12 cellular contexts compared by ENCODE assay signal in genomic region chr2:63819765-63820717, GRCh38. TPM values are rescaled to one million over a fixed set of nuclear protein-coding genes. Genes with fewer than 3 reads are reported as not detected.
A peak's percentile ranks its signal among the peaks of the same experiment; 100 is the strongest.
DNase-seq lines count a peak whose midpoint lies in the region; ATAC-seq, FAIRE-seq and TF ChIP-seq lines count a peak whose summit lies in the region.
"Had no signal": no experiment of that assay in that cellular context is flagged by ENCODE, and none has a peak within 500 bp of the region (broad histone marks: within the 10 kb centered on the region; RNA-seq: fewer than 3 reads in every experiment).

No MANE protein-coding gene starts in this region.

- no peak for TF ChIP-seq POLR2A in A549 (IDR thresholded peaks at IDR 0.05; ENCODE audit: low read length)
- no peak for TF ChIP-seq POLR2A in transverse colon (IDR thresholded peaks at IDR 0.05)

- TF ChIP-seq EP300 in A549 (IDR thresholded peaks at IDR 0.05) (no peak), transverse colon (IDR thresholded peaks at IDR 0.05; ENCODE audit: low read depth) (no peak)

- H3K27ac ChIP-seq in A549 (no peak overlapping the region), fibroblast of lung (ENCODE audit: insufficient read depth, low read length) (no peak overlapping the region), muscle layer of duodenum (ENCODE audit: low read length) (peak overlapping the region; percentile 74), transverse colon (peak overlapping the region in 2 of 4 donors; percentile 41)

- no peaks in the 10 kb centered on the region for H4K20me1 ChIP-seq in fibroblast of lung (ENCODE audit: control insufficient read depth, extremely low read depth, insufficient read depth, low read length)

- peak; percentile 32 for FAIRE-seq in A549 (lab: Jason Lieb, UNC)

- no peak for TF ChIP-seq RAD21 in A549 (conservative IDR thresholded peaks at IDR 0.05 in 1 of 2, IDR thresholded peaks at IDR 0.05 in 1 of 2)

- H2AFZ ChIP-seq in fibroblast of lung (ENCODE audit: low read length) = peak overlapping the region; percentile 24

- TF ChIP-seq CTCF in A549 (IDR thresholded peaks at IDR 0.05) (no peak), fibroblast of lung (conservative IDR thresholded peaks at IDR 0.05 in 1 of 2, IDR thresholded peaks at IDR 0.05 in 1 of 2; ENCODE audit: low read depth in 1 of 2, low read length in 2 of 2) (no peak), transverse colon (IDR thresholded peaks at IDR 0.05) (no peak)

- ATAC-seq in A549 (no peak), GM19395 (IDR thresholded peaks at IDR 0.05; ENCODE audit: unreplicated experiment) (no peak), GM21423 (IDR thresholded peaks at IDR 0.05; ENCODE audit: unreplicated experiment) (no peak)

- H3K36me3 ChIP-seq in fibroblast of lung (ENCODE audit: control insufficient read depth, insufficient read depth, low read length) = no peaks in the 10 kb centered on the region
- H3K36me3 ChIP-seq in muscle layer of duodenum (ENCODE audit: control insufficient read depth in 1 of 2, insufficient read depth in 2 of 2, low read length in 2 of 2) = no peaks in the 10 kb centered on the region
- H3K36me3 ChIP-seq in transverse colon = no peaks in the 10 kb centered on the region

- H3K9me3 ChIP-seq in A549 = no peaks in the 10 kb centered on the region
- no peaks in the 10 kb centered on the region for H3K9me3 ChIP-seq in fibroblast of lung (ENCODE audit: control insufficient read depth, insufficient read depth, low read depth, low read length)
- no peaks in the 10 kb centered on the region for H3K9me3 ChIP-seq in muscle layer of duodenum (ENCODE audit: control insufficient read depth in 1 of 2, low read length in 2 of 2)
- H3K9me3 ChIP-seq in transverse colon = no peaks in the 10 kb centered on the region

- no peak overlapping the region for H3K4me3 ChIP-seq in A549
- H3K4me3 ChIP-seq in fibroblast of lung (replicated peaks in 1 of 4; ENCODE audit: control extremely low read depth in 1 of 4, insufficient read depth in 1 of 4, low read depth in 3 of 4, low read length in 4 of 4) = no peak overlapping the region
- H3K4me3 ChIP-seq in muscle layer of duodenum (ENCODE audit: low read depth in 1 of 2, low read length in 2 of 2) = no peak overlapping the region
- no peak overlapping the region for H3K4me3 ChIP-seq in transverse colon

- DNase-seq in A549 (ENCODE audit: low read depth in 1 of 2, low spot score in 1 of 2) (no peak), NCI-H69 (lab: John Stamatoyannopoulos, UW) (peak; percentile 14), fibroblast of lung (ENCODE audit: low read depth in 2 of 2) (peak in 1 of 2 donors; percentile 81), transverse colon (no peak)
- DNase-seq in stimulated activated CD4-positive, alpha-beta T cell treated with anti-CD3 and anti-CD28 coated beads, Interleukin-4, amount 100 ng/mL, for 4 hours = no peak
- DNase-seq: activated T-cell treated with anti-CD3 and anti-CD28 coated beads, Interleukin-2, amount 50 U/mL, for 24 hours; NCI-H345; stimulated activated CD8-positive, alpha-beta memory T cell treated with anti-CD3 and anti-CD28 coated beads, Interleukin-4, amount 100 ng/mL, for 48 hours; T1000 had no signal

- intact Hi-C loops in transverse colon (cut with DNase I; ENCODE audit: low total_unique reads) = no loop called here

- no peak overlapping the region for H3K9ac ChIP-seq in fibroblast of lung (ENCODE audit: insufficient read depth, low read length)

- WGBS in A549 (ENCODE audit: missing lambda C conversion rate) = 65% methylated on average over 6 of the region's 6 CpGs
- WGBS in transverse colon (ENCODE audit: low coverage in 1 of 2), 2 donors = 60 to 66% methylated on average over 2 to 6 of the region's 6 CpGs

- H3K4me1 ChIP-seq in A549 (no peaks in the 10 kb centered on the region), fibroblast of lung (ENCODE audit: control insufficient read depth, extremely low read depth, insufficient read depth, low read length) (no peaks in the 10 kb centered on the region), muscle layer of duodenum (ENCODE audit: control insufficient read depth in 1 of 2, insufficient read depth in 2 of 2, low read length in 2 of 2) (no peaks in the 10 kb centered on the region), transverse colon (peaks cover 0 to 3% (median 0%) of the 10 kb centered on the region in 4 donors)

- POLR2A ChIA-PET in A549 (lab: Yijun Ruan, JAX) = no interaction called here

- CTCF ChIA-PET in A549 (lab: Yijun Ruan, JAX) = interaction anchor here (0.7 to 1.0 kb wide), 2 partner anchors 22 to 30 kb away, joined by 3 to 4 read pairs; partner anchors contain the start of gene UGP2

- H3K79me2 ChIP-seq in fibroblast of lung (ENCODE audit: control insufficient read depth, insufficient read depth, low read length) = no peaks in the 10 kb centered on the region

- H3K4me2 ChIP-seq in A549 = no peak overlapping the region
- H3K4me2 ChIP-seq in fibroblast of lung (ENCODE audit: extremely low read depth, insufficient read depth, low read length) = no peak overlapping the region

- H3K27me3 ChIP-seq in fibroblast of lung (ENCODE audit: control insufficient read depth, insufficient read depth, low read length) (no peaks in the 10 kb centered on the region), muscle layer of duodenum (ENCODE audit: low read depth, low read length) (no peaks in the 10 kb centered on the region), transverse colon (no peaks in the 10 kb centered on the region)

- in situ Hi-C loops in transverse colon (cut with MboI; ENCODE audit: low pct_ligation_motif_present in 1 of 4, low pct_unique_long_range_greater_than_20kb in 1 of 4, low sequenced_read_pairs in 3 of 4) = no loop called here

TF ChIP-seq in A549, 52 proteins besides CTCF, POLR2A, EP300 and RAD21:
- TF ChIP-seq, protein P1, sequence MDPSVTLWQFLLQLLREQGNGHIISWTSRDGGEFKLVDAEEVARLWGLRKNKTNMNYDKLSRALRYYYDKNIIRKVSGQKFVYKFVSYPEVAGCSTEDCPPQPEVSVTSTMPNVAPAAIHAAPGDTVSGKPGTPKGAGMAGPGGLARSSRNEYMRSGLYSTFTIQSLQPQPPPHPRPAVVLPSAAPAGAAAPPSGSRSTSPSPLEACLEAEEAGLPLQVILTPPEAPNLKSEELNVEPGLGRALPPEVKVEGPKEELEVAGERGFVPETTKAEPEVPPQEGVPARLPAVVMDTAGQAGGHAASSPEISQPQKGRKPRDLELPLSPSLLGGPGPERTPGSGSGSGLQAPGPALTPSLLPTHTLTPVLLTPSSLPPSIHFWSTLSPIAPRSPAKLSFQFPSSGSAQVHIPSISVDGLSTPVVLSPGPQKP (IDR thresholded peaks at IDR 0.05; ENCODE audit: low read depth, low read length) = no peak
- no peak for TF ChIP-seq JUN (IDR thresholded peaks at IDR 0.05)
- no peak for TF ChIP-seq FOSL2 (IDR thresholded peaks at IDR 0.05)
- no peak for TF ChIP-seq FOSL2 (CRISPR knock-in tag; IDR thresholded peaks at IDR 0.05)
- no peak for TF ChIP-seq FOXS1 (CRISPR knock-in tag; IDR thresholded peaks at IDR 0.05)
- no peak for TF ChIP-seq EHMT2 (IDR thresholded peaks at IDR 0.05; ENCODE audit: low read depth)
- no peak for TF ChIP-seq RCOR1 (IDR thresholded peaks at IDR 0.05; ENCODE audit: low read depth, low read length)

RNA-seq across cellular contexts. Expression of gene UGP2, which starts 21.7 kb away (rescaled TPM):
- polyA plus RNA-seq in A549 (2011; rRNA removed) (136 and 162 TPM in 2 replicates), A549 (2017; fragmentation: RNase III; extraction: RNeasy Plus Mini Kit Qiagen cat#74134 plus additional on column Dnase treatment) (110 to 119 TPM (median 114 TPM) in 3 replicates), fibroblast of lung (120 and 180 TPM in 2 replicates)
- 26.8 and 28.5 TPM in 2 replicates for polyA plus RNA-seq in A549 (2012; cell fraction: cytosol; rRNA removed)
- 7.4 and 13.8 TPM in 2 replicates for polyA plus RNA-seq in A549 (2012; cell fraction: nucleus; rRNA removed)
- polyA minus RNA-seq in A549 (2011; rRNA and poly(A)+ RNA removed) = 19.7 and 25.8 TPM in 2 replicates
- total RNA-seq in fibroblast of lung (77.8 and 81.2 TPM in 2 replicates), transverse colon (100 to 1,000 TPM in 3 of 4 donors, 10 to 100 TPM in 1; 62.3 to 352 (median 235) TPM)
- 111 and 148 TPM in 2 replicates for polyA plus RNA-seq in fibroblast of lung (2012)
- 0.94 and 3.5 TPM in 2 replicates for polyA minus RNA-seq in fibroblast of lung (ENCODE audit: low replicate concordance)
